Comparison of ENCODE assay signal across 8 cellular contexts in genomic region chr16:50066482-50067289, GRCh38. TPM values are rescaled to one million over a fixed set of nuclear protein-coding genes. Genes with fewer than 3 reads are reported as not detected.
A peak's percentile ranks its signal among the peaks of the same experiment; 100 is the strongest.
DNase-seq lines count a peak whose midpoint lies in the region; TF ChIP-seq lines count a peak whose summit lies in the region.

No MANE protein-coding gene starts in this region.

- peak overlapping the region; percentile 91 for H3K4me3 Mint-ChIP-seq in nephron progenitor cell

- TF ChIP-seq CTCF in C4-2B (conservative IDR thresholded peaks at IDR 0.05) = no peak
- no peak for TF ChIP-seq CTCF in coronary artery (IDR thresholded peaks at IDR 0.05)
- TF ChIP-seq CTCF in nephron progenitor cell (IDR thresholded peaks at IDR 0.05) = no peak

- DNase-seq in coronary artery (ENCODE audit: low spot score) (no peak), nephron progenitor cell (no peak), GM03348 (ENCODE audit: low spot score) (no peak), mesenteric fat pad (ENCODE audit: low spot score) (no peak)
- no peak for DNase-seq in activated effector memory CD4-positive, alpha-beta T cell treated with Interleukin-2 at 50 U/mL for 16 hours
- DNase-seq in stimulated activated CD4-positive, alpha-beta T cell treated with anti-CD3 and anti-CD28 coated beads, Interleukin-15, amount 100 ng/mL, for 24 hours = no peak

- peak overlapping the region; percentile 94 for H3K27ac ChIP-seq in C4-2B
- peak overlapping the region; percentile 82 for H3K27ac ChIP-seq in KOPT-K1 (ENCODE audit: low read depth, low read length, poor library complexity, severe bottlenecking)
- peak overlapping the region; percentile 59 to 97 for H3K27ac ChIP-seq in coronary artery

- peaks cover 29% of the 10 kb centered on the region for H3K4me1 Mint-ChIP-seq in nephron progenitor cell

- peaks cover 10% of the 10 kb centered on the region for H3K36me3 Mint-ChIP-seq in nephron progenitor cell (ENCODE audit: low read depth)

- H3K9me3 ChIP-seq in KOPT-K1 (ENCODE audit: insufficient read depth, low read length, poor library complexity, severe bottlenecking) = no peaks in the 10 kb centered on the region

- no peaks in the 10 kb centered on the region for H3K9me3 Mint-ChIP-seq in nephron progenitor cell

- peaks cover 39% of the 10 kb centered on the region for H3K36me3 ChIP-seq in KOPT-K1 (ENCODE audit: insufficient read depth, low read length)

- H3K4me3 ChIP-seq in coronary artery = peak overlapping the region; percentile 95

- peaks cover 4% of the 10 kb centered on the region for H3K27me3 Mint-ChIP-seq in nephron progenitor cell (ENCODE audit: low read depth, poor library complexity)

- H3K27ac Mint-ChIP-seq in nephron progenitor cell = peak overlapping the region; percentile 78

RNA-seq across cellular contexts. Expression of gene HEATR3, which starts 0.9 kb away (rescaled TPM):
- total RNA-seq in mesenteric fat pad = 22.4 TPM

RNA-seq across cellular contexts. Expression of gene CNEP1R1, which starts 41.7 kb away (rescaled TPM):
- 23.5 TPM for total RNA-seq in mesenteric fat pad
